22 cellular contexts compared by ENCODE assay signal in the genomic region with DNA sequence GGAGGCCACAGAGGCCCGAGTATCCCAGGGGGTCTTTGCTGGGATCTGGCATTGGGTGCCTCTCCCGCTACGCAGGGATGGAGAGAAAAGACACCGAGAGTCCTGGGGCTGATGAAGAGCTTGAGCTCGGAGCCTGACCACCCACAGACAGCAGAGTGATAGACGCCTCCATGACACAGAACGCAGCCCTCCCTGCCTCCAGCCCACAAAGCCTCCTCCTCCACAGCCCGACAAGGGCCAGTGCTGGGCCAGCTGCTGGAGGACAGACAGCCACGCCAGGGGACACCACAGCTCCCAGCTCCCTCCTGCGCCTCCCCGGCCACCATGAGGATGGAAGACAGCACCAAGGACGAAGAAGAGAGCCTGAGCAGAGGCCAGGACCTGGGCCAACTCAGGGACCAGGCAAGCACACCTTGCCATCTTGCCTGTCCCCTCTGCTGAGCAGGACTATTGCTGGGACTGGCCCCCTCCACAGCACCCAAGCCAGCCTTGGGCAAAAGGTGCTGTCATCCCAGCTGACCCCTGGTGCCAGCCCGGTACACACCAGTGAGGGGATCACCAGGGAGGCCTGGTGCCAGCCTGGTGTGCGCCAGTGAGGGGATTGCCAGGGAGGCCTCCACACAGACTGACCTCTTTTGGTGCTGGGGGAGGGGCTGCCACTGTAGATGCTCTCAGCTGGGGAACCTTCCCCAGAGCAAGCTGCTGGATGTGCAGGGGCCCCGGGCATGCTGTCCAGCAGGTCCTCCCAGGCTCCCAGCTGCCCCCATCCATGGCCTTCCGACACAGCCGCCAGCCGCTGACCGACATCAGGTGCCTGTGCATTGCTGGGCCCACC.
DNase-seq lines count a peak whose midpoint lies in the region; ATAC-seq and TF ChIP-seq lines count a peak whose summit lies in the region.
"Had no signal": no experiment of that assay in that cellular context is flagged by ENCODE, and none has a peak within 500 bp of the region (broad histone marks: within the 10 kb centered on the region; RNA-seq: fewer than 3 reads in every experiment).

No MANE protein-coding gene starts in this region.

- peaks cover 19% of the 10 kb centered on the region for H3K4me1 Mint-ChIP-seq in glutamatergic neuron (ENCODE audit: low read depth, unreplicated experiment)

- intact Hi-C loops in Right ventricle myocardium inferior (cut with DNase I) (no loop called here), mucosa of descending colon (cut with DNase I, micrococcal nuclease) (no loop called here), aorta (cut with DNase I) (no loop called here)

- H3K27ac ChIP-seq in right atrium auricular region (no peak overlapping the region), aorta (ENCODE audit: low read depth in 1 of 2, low read length in 2 of 2) (no peak overlapping the region)

- H3K36me3 ChIP-seq in right atrium auricular region (no peaks in the 10 kb centered on the region), mucosa of descending colon (ENCODE audit: low read depth) (no peaks in the 10 kb centered on the region), aorta (ENCODE audit: control insufficient read depth in 1 of 2, insufficient read depth in 2 of 2, low read length in 1 of 2) (no peaks in the 10 kb centered on the region)
- H3K36me3 ChIP-seq: HAP-1 had no signal

- peaks cover 0 to 4% of the 10 kb centered on the region in 2 donors for H3K9me3 ChIP-seq in right atrium auricular region
- H3K9me3 ChIP-seq in mucosa of descending colon = no peaks in the 10 kb centered on the region
- peaks cover 2% of the 10 kb centered on the region for H3K9me3 ChIP-seq in aorta (ENCODE audit: control insufficient read depth, low read length)
- H3K9me3 ChIP-seq: HAP-1 had no signal

- DNase-seq in Right ventricle myocardium inferior (ENCODE audit: missing footprints) (peak; percentile 47), right atrium auricular region (ENCODE audit: low spot score) (no peak), glutamatergic neuron (peak; percentile 17), mucosa of descending colon (peak in 2 of 3 donors; percentile 12 to 34), aorta (peak; percentile 34 to 59), activated gamma-delta T cell treated with Interleukin-2 at 50 U/mL for 16 hours (no peak), SKM-1 (lab: John Stamatoyannopoulos, UW; ENCODE audit: unreplicated experiment) (no peak)
- DNase-seq: 8988T; AML-193; CD8-positive, alpha-beta T cell; DND-41; KBM-7; MM.1S; NCI-H1048; NCI-H1436; NCI-H187 treated with DMSO at 0.1 percent for 48 hours; NCI-H2107; NCI-H446 treated with DMSO at 0.1 percent for 48 hours; NCI-H526 treated with DMSO at 0.1 percent for 48 hours; OCI-M1 had no signal

- H3K27me3 ChIP-seq in right atrium auricular region = no peaks in the 10 kb centered on the region
- no peaks in the 10 kb centered on the region for H3K27me3 ChIP-seq in aorta (ENCODE audit: control insufficient read depth in 1 of 2, insufficient read depth in 2 of 2, low read length in 1 of 2)

- H3K27me3 Mint-ChIP-seq in glutamatergic neuron (ENCODE audit: unreplicated experiment) = peaks cover 19% of the 10 kb centered on the region

- whole genome bisulfite sequencing in aorta, 2 donors = 64 to 66% methylated on average over 19 of the region's 19 CpGs

- TF ChIP-seq CTCF in right atrium auricular region (IDR thresholded peaks at IDR 0.05) = no peak
- no peak for TF ChIP-seq CTCF in glutamatergic neuron (IDR thresholded peaks at IDR 0.05; ENCODE audit: partially characterized antibody, unreplicated experiment)
- TF ChIP-seq CTCF in mucosa of descending colon (IDR thresholded peaks at IDR 0.05) = no peak

- no peak overlapping the region for H3K4me3 ChIP-seq in right atrium auricular region
- H3K4me3 ChIP-seq in mucosa of descending colon = no peak overlapping the region
- H3K4me3 ChIP-seq in aorta (ENCODE audit: low read length in 2 of 2) = no peak overlapping the region
- H3K4me3 ChIP-seq: GM12878, HAP-1 had no signal

- H3K4me3 Mint-ChIP-seq in glutamatergic neuron (ENCODE audit: unreplicated experiment) = no peak overlapping the region
- H3K4me3 Mint-ChIP-seq: CD8-positive, alpha-beta T cell had no signal

- ATAC-seq in Right ventricle myocardium inferior (no peak), mucosa of descending colon (no peak), aorta (ENCODE audit: low FRiP score) (no peak)
- ATAC-seq: CD8-positive, alpha-beta T cell; GM12878 had no signal

- H3K36me3 Mint-ChIP-seq in glutamatergic neuron (ENCODE audit: unreplicated experiment) = no peaks in the 10 kb centered on the region
- H3K36me3 Mint-ChIP-seq: CD8-positive, alpha-beta T cell had no signal

- H3K4me1 ChIP-seq in right atrium auricular region (no peaks in the 10 kb centered on the region), mucosa of descending colon (ENCODE audit: low read depth) (no peaks in the 10 kb centered on the region), aorta (ENCODE audit: control insufficient read depth in 1 of 2, insufficient read depth in 2 of 2, low read length in 2 of 2) (no peaks in the 10 kb centered on the region)
- H3K4me1 ChIP-seq: HAP-1 had no signal

- peaks cover 5% of the 10 kb centered on the region for H3K9me3 Mint-ChIP-seq in glutamatergic neuron (ENCODE audit: unreplicated experiment)
- H3K9me3 Mint-ChIP-seq: CD8-positive, alpha-beta T cell had no signal

- H3K27ac Mint-ChIP-seq in glutamatergic neuron (ENCODE audit: unreplicated experiment) = no peak overlapping the region
- H3K27ac Mint-ChIP-seq: CD8-positive, alpha-beta T cell had no signal

Comparison
In these comparisons a context has a peak if more than half of its experiments do, and no peak if none do; other contexts are left out.
1. DNase-seq: peak in Right ventricle myocardium inferior (single experiment), glutamatergic neuron (single experiment), mucosa of descending colon (2 of 3) and aorta (2 of 2); none in right atrium auricular region (single experiment), activated gamma-delta T cell treated with Interleukin-2 at 50 U/mL for 16 hours (single experiment) and SKM-1 (single experiment).